1 cellular context compared by ENCODE assay signal in the genomic region with DNA sequence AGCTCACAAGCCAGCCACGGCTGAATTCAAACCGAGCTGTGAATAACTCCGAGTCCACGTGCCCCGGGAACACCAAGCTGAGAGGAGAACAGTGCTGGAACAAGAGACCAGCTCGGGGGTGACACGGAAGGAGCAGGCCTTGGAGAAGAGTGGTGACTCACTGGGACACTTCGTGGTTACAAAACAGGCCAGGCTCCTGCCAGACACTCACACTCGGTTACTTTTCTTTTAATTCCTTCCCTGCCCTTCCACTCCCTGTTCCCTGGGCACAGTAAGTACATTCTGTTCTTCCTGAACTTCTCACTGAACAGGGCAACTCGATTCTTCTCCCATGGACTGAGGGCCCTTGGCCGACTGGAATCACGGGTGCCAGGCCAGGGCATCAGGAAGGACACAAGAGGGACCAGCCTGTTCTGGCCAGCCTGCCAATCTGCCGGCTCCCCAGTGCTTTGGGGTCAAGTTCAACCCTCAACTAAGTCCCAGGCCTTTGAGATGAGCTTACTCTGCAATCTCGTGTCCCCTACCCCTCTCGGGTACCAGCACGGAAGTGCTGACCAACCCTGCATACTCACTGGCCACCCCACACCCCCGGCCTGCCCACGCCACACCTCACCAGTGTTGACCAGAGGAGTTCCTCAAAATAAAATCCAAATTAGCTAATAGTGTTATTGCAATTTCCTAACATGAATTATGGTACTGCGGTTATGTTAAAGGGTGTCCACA.
TF ChIP-seq lines count a peak whose summit lies in the region.

No MANE protein-coding gene starts in this region.

TF ChIP-seq in HepG2, 621 proteins besides CTCF, POLR2A, EP300 and RAD21:
- TF ChIP-seq, protein P1, sequence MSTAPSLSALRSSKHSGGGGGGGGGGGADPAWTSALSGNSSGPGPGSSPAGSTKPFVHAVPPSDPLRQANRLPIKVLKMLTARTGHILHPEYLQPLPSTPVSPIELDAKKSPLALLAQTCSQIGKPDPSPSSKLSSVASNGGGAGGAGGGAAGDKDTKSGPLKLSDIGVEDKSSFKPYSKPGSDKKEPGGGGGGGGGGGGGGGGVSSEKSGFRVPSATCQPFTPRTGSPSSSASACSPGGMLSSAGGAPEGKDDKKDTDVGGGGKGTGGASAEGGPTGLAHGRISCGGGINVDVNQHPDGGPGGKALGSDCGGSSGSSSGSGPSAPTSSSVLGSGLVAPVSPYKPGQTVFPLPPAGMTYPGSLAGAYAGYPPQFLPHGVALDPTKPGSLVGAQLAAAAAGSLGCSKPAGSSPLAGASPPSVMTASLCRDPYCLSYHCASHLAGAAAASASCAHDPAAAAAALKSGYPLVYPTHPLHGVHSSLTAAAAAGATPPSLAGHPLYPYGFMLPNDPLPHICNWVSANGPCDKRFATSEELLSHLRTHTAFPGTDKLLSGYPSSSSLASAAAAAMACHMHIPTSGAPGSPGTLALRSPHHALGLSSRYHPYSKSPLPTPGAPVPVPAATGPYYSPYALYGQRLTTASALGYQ (CRISPR knock-in tag; IDR thresholded peaks at IDR 0.05), result no peak
- no peak for TF ChIP-seq IKZF5 (CRISPR knock-in tag; IDR thresholded peaks at IDR 0.05)
- TF ChIP-seq POLR2AphosphoS5 (IDR thresholded peaks at IDR 0.05; ENCODE audit: low read depth, low read length), result no peak
- TF ChIP-seq EZH2 (conservative IDR thresholded peaks at IDR 0.05; ENCODE audit: low read depth, low read length), result peak; percentile 73; the same call in 1 of the 2 replicates
- TF ChIP-seq, protein P2, sequence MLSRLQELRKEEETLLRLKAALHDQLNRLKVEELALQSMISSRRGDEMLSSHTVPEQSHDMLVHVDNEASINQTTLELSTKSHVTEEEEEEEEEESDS (CRISPR knock-in tag; IDR thresholded peaks at IDR 0.05; ENCODE audit: borderline replicate concordance), result no peak
- peak; percentile 42; the same call in 1 of the 2 replicates for TF ChIP-seq FOSL2 (CRISPR knock-in tag; IDR thresholded peaks at IDR 0.05)
